ENCODE assay signal across 30 cellular contexts in the genomic region with DNA sequence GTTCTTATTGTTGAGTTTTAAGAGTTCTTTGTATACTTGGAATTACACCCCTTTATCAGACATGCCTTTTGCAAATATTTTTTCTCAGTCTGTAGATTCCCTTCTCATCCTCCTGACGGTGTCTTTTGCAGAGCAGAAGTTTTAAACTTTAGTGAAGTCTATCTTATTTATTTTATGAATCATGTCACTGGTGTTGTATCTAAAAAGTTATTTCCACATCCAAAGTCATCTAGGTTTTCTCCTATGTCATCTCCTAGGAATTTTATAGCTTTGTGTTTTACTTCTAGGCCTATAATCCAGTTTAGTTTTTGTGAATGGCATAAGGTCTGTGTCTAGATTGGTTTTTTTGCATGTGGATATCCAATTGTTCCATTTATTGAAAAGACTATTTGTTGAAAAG.
"Had no signal": no experiment of that assay in that cellular context is flagged by ENCODE, and none has a peak within 500 bp of the region (broad histone marks: within the 10 kb centered on the region; RNA-seq: fewer than 3 reads in every experiment).

No MANE protein-coding gene starts in this region.

- H3K36me3 ChIP-seq: adrenal gland, cardiac muscle cell, colonic mucosa had no signal

- H2AFZ ChIP-seq: hepatocyte had no signal

- H3K27me3 ChIP-seq: adrenal gland, body of pancreas, cardiac muscle cell, colonic mucosa, foreskin keratinocyte, gastroesophageal sphincter, heart right ventricle, hepatocyte had no signal

- H3K27ac Mint-ChIP-seq: activated CD4-positive, alpha-beta T cell treated with anti-CD3 and anti-CD28 coated beads for 36 hours; activated CD4-positive, alpha-beta T cell treated with anti-CD3 and anti-CD28 coated beads, Interleukin-2, amount 10 ng/mL, durations not matched to agents 24 days and 14 days; activated CD8-positive, alpha-beta T cell treated with anti-CD3 and anti-CD28 coated beads for 36 hours; activated naive CD8-positive, alpha-beta T cell; activated T-helper 17 cell treated with anti-CD3 and anti-CD28 coated beads, Interleukin-2, amount 50 U/mL, for 72 hours; endodermal cell had no signal

- ATAC-seq: activated CD4-positive, alpha-beta T cell treated with anti-CD3 and anti-CD28 coated beads for 36 hours; activated CD8-positive, alpha-beta T cell treated with anti-CD3 and anti-CD28 coated beads for 36 hours; activated T-cell treated with anti-CD3 and anti-CD28 coated beads, Interleukin-2, amount 50 U/mL, for 4 hours; activated T-helper 17 cell treated with anti-CD3 and anti-CD28 coated beads, Interleukin-2, amount 50 U/mL, for 72 hours; body of pancreas; esophagus mucosa; foreskin keratinocyte; gastroesophageal sphincter; heart right ventricle had no signal

- H3K27ac ChIP-seq: adrenal gland, body of pancreas, cardiac muscle cell, colonic mucosa, foreskin keratinocyte, gastroesophageal sphincter, heart right ventricle, hepatocyte had no signal

- H3K4me3 ChIP-seq: adrenal gland, body of pancreas, cardiac muscle cell, colonic mucosa, gastroesophageal sphincter, heart right ventricle, hepatocyte had no signal

- H3K4me1 ChIP-seq: adrenal gland, body of pancreas, colonic mucosa, foreskin keratinocyte, gastroesophageal sphincter, heart right ventricle had no signal

- H3K4me2 ChIP-seq: hepatocyte had no signal

- H3K27me3 Mint-ChIP-seq: activated CD4-positive, alpha-beta T cell treated with anti-CD3 and anti-CD28 coated beads for 36 hours; activated CD4-positive, alpha-beta T cell treated with anti-CD3 and anti-CD28 coated beads, Interleukin-2, amount 10 ng/mL, durations not matched to agents 24 days and 14 days; activated CD8-positive, alpha-beta T cell treated with anti-CD3 and anti-CD28 coated beads for 36 hours; activated naive CD8-positive, alpha-beta T cell; activated T-helper 17 cell treated with anti-CD3 and anti-CD28 coated beads, Interleukin-2, amount 50 U/mL, for 72 hours had no signal

- H3K4me1 Mint-ChIP-seq: activated CD4-positive, alpha-beta T cell treated with anti-CD3 and anti-CD28 coated beads for 36 hours; activated CD4-positive, alpha-beta T cell treated with anti-CD3 and anti-CD28 coated beads, Interleukin-2, amount 10 ng/mL, durations not matched to agents 24 days and 14 days; activated T-helper 17 cell treated with anti-CD3 and anti-CD28 coated beads, Interleukin-2, amount 50 U/mL, for 72 hours; endodermal cell had no signal

- DNase-seq: activated CD4-positive, alpha-beta T cell treated with anti-CD3 and anti-CD28 coated beads for 36 hours; activated CD4-positive, alpha-beta T cell treated with anti-CD3 and anti-CD28 coated beads, Interleukin-2, amount 10 ng/mL, durations not matched to agents 24 days and 14 days; activated CD4-positive, alpha-beta T cell treated with anti-CD3 and anti-CD28 coated beads, Interleukin-2, amount 50 U/mL, for 4 hours; activated CD4-positive, CD25-positive, alpha-beta regulatory T cell; activated CD4-positive, CD25-positive, alpha-beta regulatory T cell treated with anti-CD3 and anti-CD28 coated beads, Interleukin-2, amount 50 U/mL, for 72 hours; activated CD8-positive, alpha-beta memory T cell treated with anti-CD3 and anti-CD28 coated beads for 24 hours; activated CD8-positive, alpha-beta T cell treated with anti-CD3 and anti-CD28 coated beads for 36 hours; activated effector memory CD4-positive, alpha-beta T cell treated with Interleukin-2 at 50 U/mL for 16 hours; activated gamma-delta T cell treated with Interleukin-2 at 50 U/mL for 16 hours; activated naive CD4-positive, alpha-beta T cell treated with anti-CD3 and anti-CD28 coated beads, Interleukin-2, amount 50 U/mL, for 16 hours; activated naive CD4-positive, alpha-beta T cell treated with Interleukin-2 at 50 U/mL for 16 hours; activated T-cell treated with anti-CD3 and anti-CD28 coated beads, Interleukin-2, amount 50 U/mL, for 4 hours; adrenal gland; amygdala; aorta; body of pancreas; central memory CD4-positive, alpha-beta T cell; cerebellar nuclear complex; colonic mucosa; effector CD8-positive, alpha-beta T cell; endodermal cell; foreskin keratinocyte; heart right ventricle; T-helper 2 cell had no signal

- H3K4me3 Mint-ChIP-seq: activated CD4-positive, alpha-beta T cell treated with anti-CD3 and anti-CD28 coated beads for 36 hours; activated CD4-positive, alpha-beta T cell treated with anti-CD3 and anti-CD28 coated beads, Interleukin-2, amount 10 ng/mL, durations not matched to agents 24 days and 14 days; activated CD8-positive, alpha-beta T cell treated with anti-CD3 and anti-CD28 coated beads for 36 hours; activated naive CD8-positive, alpha-beta T cell; activated T-cell treated with anti-CD3 and anti-CD28 coated beads, Interleukin-2, amount 50 U/mL, for 4 hours; activated T-helper 17 cell treated with anti-CD3 and anti-CD28 coated beads, Interleukin-2, amount 50 U/mL, for 72 hours; endodermal cell had no signal

- H3K9me3 ChIP-seq: colonic mucosa had no signal
